Comparison of ENCODE assay signal across 1 cellular context in genomic region chr1:201559679-201560162, GRCh38.
TF ChIP-seq lines count a peak whose summit lies in the region.

No MANE protein-coding gene starts in this region.

TF ChIP-seq in HepG2, 621 proteins besides CTCF, POLR2A, EP300 and RAD21 (continued from another document):
- no peak for TF ChIP-seq ZNF362 (CRISPR knock-in tag; IDR thresholded peaks at IDR 0.05; ENCODE audit: borderline replicate concordance)
- TF ChIP-seq ZNF737 (CRISPR knock-in tag; IDR thresholded peaks at IDR 0.05; ENCODE audit: borderline replicate concordance), result no peak
- no peak for TF ChIP-seq ZNF138 (CRISPR knock-in tag; IDR thresholded peaks at IDR 0.05; ENCODE audit: low read depth)
- TF ChIP-seq NFRKB (IDR thresholded peaks at IDR 0.05), result no peak
- no peak for TF ChIP-seq ZNF598 (CRISPR knock-in tag; IDR thresholded peaks at IDR 0.05; ENCODE audit: borderline replicate concordance)
- TF ChIP-seq CCDC6 (CRISPR knock-in tag; IDR thresholded peaks at IDR 0.05), result no peak
- peak; percentile 36 for TF ChIP-seq ZNF687 (CRISPR knock-in tag; IDR thresholded peaks at IDR 0.05)
- no peak for TF ChIP-seq ZC3H4 (CRISPR knock-in tag; IDR thresholded peaks at IDR 0.05; ENCODE audit: borderline replicate concordance)
- no peak for TF ChIP-seq EZH2 (conservative IDR thresholded peaks at IDR 0.05; ENCODE audit: low read depth, low read length)
- no peak for TF ChIP-seq FOXM1 (CRISPR knock-in tag; IDR thresholded peaks at IDR 0.05)
- no peak for TF ChIP-seq ADNP (CRISPR knock-in tag; IDR thresholded peaks at IDR 0.05)
- TF ChIP-seq ATF4 (CRISPR knock-in tag; IDR thresholded peaks at IDR 0.05), result no peak
- TF ChIP-seq BATF2 (CRISPR knock-in tag; IDR thresholded peaks at IDR 0.05), result no peak
- TF ChIP-seq ZNF136 (CRISPR knock-in tag; IDR thresholded peaks at IDR 0.05; ENCODE audit: low read depth), result no peak
- TF ChIP-seq SIN3A (IDR thresholded peaks at IDR 0.05; ENCODE audit: borderline replicate concordance, low read depth, low read length), result no peak
- no peak for TF ChIP-seq POLR2G (IDR thresholded peaks at IDR 0.05; ENCODE audit: low read depth, low read length)
- TF ChIP-seq ZNF564 (CRISPR knock-in tag; IDR thresholded peaks at IDR 0.05), result no peak
- no peak for TF ChIP-seq PHF8 (CRISPR knock-in tag; IDR thresholded peaks at IDR 0.05)
- 0 out of 2 replicates have a peak, but pooled peaks have one; percentile 40 for TF ChIP-seq ZNF205 (CRISPR knock-in tag; IDR thresholded peaks at IDR 0.05)
- no peak for TF ChIP-seq MIXL1 (CRISPR knock-in tag; IDR thresholded peaks at IDR 0.05)
- TF ChIP-seq SPEN (CRISPR knock-in tag; IDR thresholded peaks at IDR 0.05; ENCODE audit: low read depth), result no peak
- TF ChIP-seq SOX6 (IDR thresholded peaks at IDR 0.05), result no peak
- TF ChIP-seq SOX6 (CRISPR knock-in tag; IDR thresholded peaks at IDR 0.05), result no peak
- no peak for TF ChIP-seq ZNF407 (CRISPR knock-in tag; IDR thresholded peaks at IDR 0.05; ENCODE audit: not compliant biosample characterization)
- TF ChIP-seq ZNF597 (CRISPR knock-in tag; IDR thresholded peaks at IDR 0.05), result no peak
- no peak for TF ChIP-seq KDM5A (IDR thresholded peaks at IDR 0.05; ENCODE audit: borderline replicate concordance, low read length)
- no peak for TF ChIP-seq HOXA9 (CRISPR knock-in tag; IDR thresholded peaks at IDR 0.05; ENCODE audit: borderline replicate concordance)
